8 cellular contexts compared by ENCODE assay signal in genomic region chr1:206479164-206480125, GRCh38. TPM values are rescaled to one million over a fixed set of nuclear protein-coding genes. Genes with fewer than 3 reads are reported as not detected.
DNase-seq lines count a peak whose midpoint lies in the region; ATAC-seq, FAIRE-seq and TF ChIP-seq lines count a peak whose summit lies in the region.

No MANE protein-coding gene starts in this region.

- H3K9ac ChIP-seq in HepG2 (ENCODE audit: insufficient read depth, low read depth, low read length), result no peak overlapping the region

- 74% methylated on average over 14 of the region's 14 CpGs for WGBS in HepG2 (ENCODE audit: low lambda C conversion rate)

- H3K4me3 ChIP-seq in BJ (ENCODE audit: low read depth, low read length), result no peak overlapping the region
- H3K4me3 ChIP-seq in HepG2 (replicated peaks in 1 of 3; ENCODE audit: insufficient read depth in 1 of 3, low read depth in 2 of 3, low read length in 3 of 3), result no peak overlapping the region

- no peaks in the 10 kb centered on the region for H4K20me1 ChIP-seq in HepG2 (ENCODE audit: insufficient read depth, low read length)

- CTCF ChIA-PET in BJ (lab: Yijun Ruan, JAX), result interaction anchor here (0.6 to 8.1 kb wide), 30 partner anchors 9 to 1934 kb away, joined by 3 to 77 read pairs (median 5); partner anchors contain the start of genes DYRK3 and IKBKE
- CTCF ChIA-PET in HepG2 (lab: Yijun Ruan, JAX; ENCODE audit: low intra/inter-chr PET ratio, low total read pairs), result interaction anchor here (1.1 to 1.4 kb wide), 3 partner anchors 18 to 104 kb away, joined by 4 to 5 read pairs (median 4); no protein-coding TSS in a partner anchor

- no peak for DNase-seq in BJ (ENCODE audit: low read depth)
- DNase-seq in H54 (ENCODE audit: insufficient read length, low spot score), result peak; percentile 74
- peak; percentile 64 for DNase-seq in NCI-H460 (ENCODE audit: extremely low read depth, low read depth)
- DNase-seq in activated CD4-positive, alpha-beta T cell treated with anti-CD3 and anti-CD28 coated beads for 4 hours, result peak; percentile 68
- no peak for DNase-seq in chondrocyte (ENCODE audit: low spot score)
- peak; percentile 58 for DNase-seq in HepG2 (ENCODE audit: low spot score)
- peak; percentile 36 to 48 for DNase-seq in stimulated activated CD8-positive, alpha-beta memory T cell treated with anti-CD3 and anti-CD28 coated beads, Interleukin-15, amount 100 ng/mL, for 48 hours (ENCODE audit: low read depth in 2 of 2)

- TF ChIP-seq POLR2A in H54 (IDR thresholded peaks at IDR 0.05; ENCODE audit: low read depth, low read length) (no peak), HepG2 (IDR thresholded peaks at IDR 0.05; ENCODE audit: insufficient read depth in 1 of 2, low read depth in 2 of 2, low read length in 2 of 2) (no peak)

- TF ChIP-seq CTCF in BJ (IDR thresholded peaks at IDR 0.05; ENCODE audit: insufficient read depth, low read depth, low read length) (peak; percentile 81), chondrocyte (IDR thresholded peaks at IDR 0.05) (peak; percentile 89), HepG2 (CRISPR knock-in tag; IDR thresholded peaks at IDR 0.05) (peak; percentile 85)

- H3K4me1 Mint-ChIP-seq in chondrocyte (ENCODE audit: low read depth), result peaks cover 24% of the 10 kb centered on the region

- peak overlapping the region; percentile 50 for H3K27ac Mint-ChIP-seq in chondrocyte (ENCODE audit: unreplicated experiment)

- POLR2A ChIA-PET in BJ (lab: Charles Lee) (interaction anchor here (0.6 to 0.7 kb wide), 2 partner anchors 24 to 309 kb away, joined by 3 to 4 read pairs; no protein-coding TSS in a partner anchor), HepG2 (lab: Yijun Ruan, JAX) (interaction anchor here (2.3 kb wide), 1 partner anchor 9 kb away, joined by 16 read pairs; the partner anchor contains the start of gene IKBKE)

- no peaks in the 10 kb centered on the region for H3K9me3 ChIP-seq in HepG2 (ENCODE audit: low read length)

- TF ChIP-seq EP300 in HepG2 (IDR thresholded peaks at IDR 0.05; ENCODE audit: low read depth in 2 of 2, low read length in 2 of 2), result no peak
- TF ChIP-seq EP300 in HepG2 (CRISPR knock-in tag; IDR thresholded peaks at IDR 0.05; ENCODE audit: borderline replicate concordance), result no peak

- FAIRE-seq in H54 (lab: Jason Lieb, UNC), result no peak
- peak; percentile 82 for FAIRE-seq in HepG2 (lab: Jason Lieb, UNC)

- H3K9me3 Mint-ChIP-seq in chondrocyte (ENCODE audit: low read depth), result no peaks in the 10 kb centered on the region

- no peaks in the 10 kb centered on the region for H3K79me2 ChIP-seq in HepG2 (ENCODE audit: insufficient read depth, low read length)

- H3K36me3 Mint-ChIP-seq in chondrocyte (ENCODE audit: low read depth), result peaks cover 20% of the 10 kb centered on the region

- intact Hi-C loops in HepG2 (cut with micrococcal nuclease; ENCODE audit: unreplicated experiment), result loop anchor here (1.0 kb wide), 1 partner anchor 15 kb away; no protein-coding TSS in a partner anchor

- H3K27me3 ChIP-seq in BJ (ENCODE audit: control insufficient read depth, insufficient read depth, low read length), result no peaks in the 10 kb centered on the region
- no peaks in the 10 kb centered on the region for H3K27me3 ChIP-seq in HepG2 (ENCODE audit: control insufficient read depth in 1 of 2, insufficient read depth in 2 of 2, low read length in 2 of 2)

- BruUV-seq in HepG2 (replicated peaks; lab: Mats Ljungman, UMichigan), result no TSS peak

- H3K27me3 Mint-ChIP-seq in chondrocyte (ENCODE audit: low read depth), result no peaks in the 10 kb centered on the region

- H3K27ac ChIP-seq in HepG2 (ENCODE audit: extremely low read length, insufficient read depth, low read length), result no peak overlapping the region

- no peak overlapping the region for H3K4me2 ChIP-seq in HepG2 (ENCODE audit: low read depth, low read length)

- TF ChIP-seq RAD21 in HepG2 (CRISPR knock-in tag; IDR thresholded peaks at IDR 0.05), result peak; percentile 50; the same call in 1 of the 2 replicates

- H3K36me3 ChIP-seq in BJ (ENCODE audit: control insufficient read depth, insufficient read depth, low read length), result peaks cover 46% of the 10 kb centered on the region
- H3K36me3 ChIP-seq in HepG2 (replicated peaks in 1 of 2; ENCODE audit: control insufficient read depth in 1 of 2, insufficient read depth in 2 of 2, low read length in 2 of 2), result peaks cover 10 to 20% of the 10 kb centered on the region in 2 experiments; a peak in 4 of 5 replicates

- in situ Hi-C loops in HepG2 (cut with HindIII; ENCODE audit: extremely low pct_ligation_motif_present, low pct_unique_long_range_greater_than_20kb), result no loop called here

- H2AFZ ChIP-seq in HepG2 (ENCODE audit: low read length), result no peak overlapping the region

- H3K4me3 Mint-ChIP-seq in chondrocyte (ENCODE audit: unreplicated experiment), result no peak overlapping the region

- ATAC-seq in HepG2, result peak; percentile 82
- ATAC-seq in GM21529 (IDR thresholded peaks at IDR 0.05; ENCODE audit: unreplicated experiment), result no peak

- no peaks in the 10 kb centered on the region for H3K4me1 ChIP-seq in HepG2 (ENCODE audit: insufficient read depth, low read length)

TF ChIP-seq in HepG2, 621 proteins besides CTCF, POLR2A, EP300 and RAD21 (continues in another document):
- TF ChIP-seq ZNF441 (CRISPR knock-in tag; IDR thresholded peaks at IDR 0.05; ENCODE audit: borderline replicate concordance) (no peak), SUZ12 (IDR thresholded peaks at IDR 0.05; ENCODE audit: low read depth, low read length) (no peak), JARID2 (CRISPR knock-in tag; IDR thresholded peaks at IDR 0.05; ENCODE audit: insufficient replicate concordance) (no peak), SMC3 (IDR thresholded peaks at IDR 0.05; ENCODE audit: low read length) (peak; percentile 62), HNRNPL (IDR thresholded peaks at IDR 0.05; ENCODE audit: low read depth, low read length) (0 out of 2 replicates have a peak, but pooled peaks have one; percentile 40), ZFP82 (CRISPR knock-in tag; IDR thresholded peaks at IDR 0.05; ENCODE audit: borderline replicate concordance) (no peak)

RNA-seq across cellular contexts. Expression of gene IKBKE, which starts 9.2 kb away (rescaled TPM):
- polyA plus RNA-seq in BJ (2011; rRNA removed) (13.0 and 23.0 TPM in 2 replicates), HepG2 (2011; rRNA removed) (3.7 and 4.5 TPM in 2 replicates)
- polyA minus RNA-seq in BJ (2011; rRNA and poly(A)+ RNA removed), result 18.2 and 32.1 TPM in 2 replicates
- 1.6 and 2.5 TPM in 2 replicates for total RNA-seq in NCI-H460 (2014; rRNA removed; shearing (Covaris generic))
- 5.1 and 7.9 TPM in 2 replicates for polyA plus RNA-seq in NCI-H460 (2014; cell fraction: nucleus; rRNA removed)
- total RNA-seq in chondrocyte (7.7 to 10.5 TPM (median 8.5 TPM) in 3 replicates), HepG2 (2016; rRNA removed; fragmentation: Illumina TruSeq; extraction: Trizol) (4.0 and 5.8 TPM in 2 replicates)
- 1.5 and 1.8 TPM in 2 replicates for total RNA-seq in HepG2 (2016; cell fraction: cytosol; rRNA removed; fragmentation: Illumina TruSeq; extraction: Trizol; ENCODE audit: low read depth)
- total RNA-seq in HepG2 (2016; cell fraction: insoluble cytoplasmic fraction; rRNA removed; fragmentation: Illumina TruSeq; extraction: Trizol), result 4.8 and 5.0 TPM in 2 replicates
- total RNA-seq in HepG2 (2016; cell fraction: membrane; rRNA removed; fragmentation: Illumina TruSeq; extraction: Trizol), result 3.2 and 5.3 TPM in 2 replicates
- 4.7 and 6.1 TPM in 2 replicates for total RNA-seq in HepG2 (2016; cell fraction: nucleus; rRNA removed; fragmentation: Illumina TruSeq; extraction: Trizol)
- polyA plus RNA-seq in HepG2 (2011; cell fraction: cytosol; rRNA removed), result 2.1 and 3.7 TPM in 2 replicates
- 11.0 and 15.9 TPM in 2 replicates for polyA plus RNA-seq in HepG2 (2011; cell fraction: nucleus; rRNA removed)
- polyA plus RNA-seq in HepG2 (2012), result 0.95 and 1.4 TPM in 2 replicates
- polyA plus RNA-seq in HepG2 (2016; cell fraction: cytosol; fragmentation: Illumina TruSeq; extraction: Trizol; ENCODE audit: low read depth), result 2.2 and 2.8 TPM in 2 replicates
- 3.9 and 4.3 TPM in 2 replicates for polyA plus RNA-seq in HepG2 (2016; cell fraction: insoluble cytoplasmic fraction; fragmentation: Illumina TruSeq; extraction: Trizol; ENCODE audit: low read depth)
- polyA plus RNA-seq in HepG2 (2016; cell fraction: membrane; fragmentation: Illumina TruSeq; extraction: Trizol; ENCODE audit: low read depth), result 1.9 and 2.6 TPM in 2 replicates
- 7.2 and 7.3 TPM in 2 replicates for polyA plus RNA-seq in HepG2 (2016; cell fraction: nucleus; fragmentation: Illumina TruSeq; extraction: Trizol; ENCODE audit: insufficient read depth, low read depth)
- polyA minus RNA-seq in HepG2 (2011; rRNA and poly(A)+ RNA removed; ENCODE audit: low replicate concordance), result 8.9 and 22.1 TPM in 2 replicates
- polyA minus RNA-seq in HepG2 (2011; cell fraction: cytosol; rRNA and poly(A)+ RNA removed), result 1.3 and 2.0 TPM in 2 replicates
- polyA minus RNA-seq in HepG2 (2011; cell fraction: nucleus; rRNA and poly(A)+ RNA removed), result 7.3 and 8.9 TPM in 2 replicates

RNA-seq across cellular contexts. Expression of gene RASSF5, which starts 27.9 kb away (rescaled TPM):
- polyA plus RNA-seq in BJ (2011; rRNA removed), result 1.2 and 2.1 TPM in 2 replicates
- 1.6 and 2.0 TPM in 2 replicates for polyA minus RNA-seq in BJ (2011; rRNA and poly(A)+ RNA removed)
- total RNA-seq in NCI-H460 (2014; rRNA removed; shearing (Covaris generic)), result 0.06 and 0.17 TPM in 2 replicates
- 0.24 and 0.46 TPM in 2 replicates for polyA plus RNA-seq in NCI-H460 (2014; cell fraction: nucleus; rRNA removed)
- 0.12 to 0.36 TPM (median 0.27 TPM) in 3 replicates for total RNA-seq in chondrocyte
- 0.18 and 0.49 TPM in 2 replicates for total RNA-seq in HepG2 (2016; rRNA removed; fragmentation: Illumina TruSeq; extraction: Trizol)
- 0.09 TPM in 1 of 2 replicates, not detected in the other for total RNA-seq in HepG2 (2016; cell fraction: cytosol; rRNA removed; fragmentation: Illumina TruSeq; extraction: Trizol; ENCODE audit: low read depth)
- total RNA-seq in HepG2 (2016; cell fraction: insoluble cytoplasmic fraction; rRNA removed; fragmentation: Illumina TruSeq; extraction: Trizol), result 0.24 and 0.36 TPM in 2 replicates
- total RNA-seq in HepG2 (2016; cell fraction: membrane; rRNA removed; fragmentation: Illumina TruSeq; extraction: Trizol), result 0.14 and 0.19 TPM in 2 replicates
- 0.22 and 0.47 TPM in 2 replicates for total RNA-seq in HepG2 (2016; cell fraction: nucleus; rRNA removed; fragmentation: Illumina TruSeq; extraction: Trizol)
- polyA plus RNA-seq in HepG2 (2011; rRNA removed), result 0.40 and 0.50 TPM in 2 replicates
- polyA plus RNA-seq in HepG2 (2011; cell fraction: cytosol; rRNA removed), result 0.27 and 0.47 TPM in 2 replicates
- 0.58 and 0.66 TPM in 2 replicates for polyA plus RNA-seq in HepG2 (2011; cell fraction: nucleus; rRNA removed)
- 0.76 and 2.1 TPM in 2 replicates for polyA plus RNA-seq in HepG2 (2012)
- 0.03 and 0.06 TPM in 2 replicates for polyA plus RNA-seq in HepG2 (2016; cell fraction: cytosol; fragmentation: Illumina TruSeq; extraction: Trizol; ENCODE audit: low read depth)
- polyA plus RNA-seq in HepG2 (2016; cell fraction: insoluble cytoplasmic fraction; fragmentation: Illumina TruSeq; extraction: Trizol; ENCODE audit: low read depth), result 0.21 and 0.29 TPM in 2 replicates
- 0.09 and 0.11 TPM in 2 replicates for polyA plus RNA-seq in HepG2 (2016; cell fraction: membrane; fragmentation: Illumina TruSeq; extraction: Trizol; ENCODE audit: low read depth)
- 0.43 and 0.48 TPM in 2 replicates for polyA plus RNA-seq in HepG2 (2016; cell fraction: nucleus; fragmentation: Illumina TruSeq; extraction: Trizol; ENCODE audit: insufficient read depth, low read depth)
- polyA minus RNA-seq in HepG2 (2011; rRNA and poly(A)+ RNA removed; ENCODE audit: low replicate concordance), result 0.30 and 18.0 TPM in 2 replicates
- 0.49 and 1.3 TPM in 2 replicates for polyA minus RNA-seq in HepG2 (2011; cell fraction: cytosol; rRNA and poly(A)+ RNA removed)
- 0.26 and 0.50 TPM in 2 replicates for polyA minus RNA-seq in HepG2 (2011; cell fraction: nucleus; rRNA and poly(A)+ RNA removed)

Comparison
In these comparisons a context has a peak if more than half of its experiments do, and no peak if none do; other contexts are left out.
1. DNase-seq: peak in H54 (single experiment), NCI-H460 (single experiment), activated CD4-positive, alpha-beta T cell treated with anti-CD3 and anti-CD28 coated beads for 4 hours (2 of 2), HepG2 (single experiment) and stimulated activated CD8-positive, alpha-beta memory T cell treated with anti-CD3 and anti-CD28 coated beads, Interleukin-15, amount 100 ng/mL, for 48 hours (2 of 2); none in BJ (single experiment) and chondrocyte (single experiment).
2. Peak in every context shown above with its lines, with median percentiles within 50 percentile points of each other: CTCF ChIP-seq.